Comparison of ENCODE assay signal across 19 cellular contexts in the genomic region with DNA sequence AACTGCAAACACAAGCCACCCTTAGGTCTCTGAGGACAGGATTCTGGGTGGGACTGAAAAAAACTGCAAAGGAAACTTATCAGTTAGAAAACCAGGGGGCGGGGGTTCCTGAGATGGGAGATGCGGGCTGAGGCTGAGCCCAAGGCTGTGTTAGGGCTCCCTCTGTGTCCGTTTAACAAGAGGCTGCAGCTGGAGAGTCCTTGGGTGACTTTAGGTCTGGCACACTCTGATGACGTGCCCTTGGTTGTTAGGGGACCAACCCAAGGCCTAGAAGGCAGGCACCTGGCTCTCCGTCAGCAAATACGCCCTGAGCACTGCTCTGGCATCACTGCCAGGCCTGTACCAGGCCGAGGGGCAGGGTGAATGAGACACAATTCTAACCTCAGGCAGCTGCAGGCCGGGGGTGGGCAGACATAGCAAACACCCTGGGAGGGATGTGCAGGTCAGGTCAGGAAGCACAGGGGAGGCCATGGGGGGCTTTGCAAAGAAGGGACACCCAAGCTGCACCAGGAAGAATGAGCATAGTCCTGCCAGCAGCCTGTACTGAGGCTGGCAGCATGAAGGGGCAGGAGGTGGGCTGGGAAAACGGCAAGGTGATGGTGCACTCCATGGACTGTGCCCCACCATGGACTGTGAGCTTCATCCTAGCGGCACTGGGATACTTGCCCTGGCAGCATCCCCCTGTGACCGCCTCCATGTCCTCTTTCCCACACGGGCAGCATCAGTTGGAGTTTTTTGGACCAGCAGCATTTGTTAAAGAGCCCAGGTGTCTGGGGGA.
A peak's percentile ranks its signal among the peaks of the same experiment; 100 is the strongest.
DNase-seq lines count a peak whose midpoint lies in the region; ATAC-seq, FAIRE-seq and TF ChIP-seq lines count a peak whose summit lies in the region.
"Had no signal": no experiment of that assay in that cellular context is flagged by ENCODE, and none has a peak within 500 bp of the region (broad histone marks: within the 10 kb centered on the region; RNA-seq: fewer than 3 reads in every experiment).

No MANE protein-coding gene starts in this region.

- ATAC-seq in GM12878, result peak; percentile 29
- ATAC-seq: naive thymus-derived CD8-positive, alpha-beta T cell had no signal

- intact Hi-C loops in GM12878 (cut with micrococcal nuclease; ENCODE audit: unreplicated experiment), result no loop called here
- intact Hi-C loops in activated CD4-positive, alpha-beta memory T cell treated with anti-CD3 and anti-CD28 coated beads for 36 hours (cut with micrococcal nuclease), result no loop called here

- peaks cover 11% of the 10 kb centered on the region for H3K4me1 Mint-ChIP-seq in activated CD4-positive, alpha-beta memory T cell treated with anti-CD3 and anti-CD28 coated beads for 36 hours (ENCODE audit: low read depth)

- no peak for TF ChIP-seq RAD21 in GM12878 (IDR thresholded peaks at IDR 0.05; ENCODE audit: insufficient read depth, low read depth, low read length)

- in situ Hi-C loops in GM12878 (cut with MboI), result no loop called here

- WGBS in GM12878 (ENCODE audit: insufficient coverage, insufficient replicate concordance, low lambda C conversion rate, missing lambda C conversion rate), result 36% methylated on average over 12 of the region's 12 CpGs

- DNase-seq in CMK (ENCODE audit: low read depth) (peak; percentile 35), Karpas-422 (peak; percentile 89), GM12878 (ENCODE audit: low read depth, low spot score) (no peak), islet precursor cell (peak; percentile 47), NCI-H1694 (lab: John Stamatoyannopoulos, UW) (no peak), DMS53 treated with DMSO at 0.1 percent for 48 hours (lab: John Stamatoyannopoulos, UW; ENCODE audit: unreplicated experiment) (no peak)
- DNase-seq in effector CD8-positive, alpha-beta T cell (lab: John Stamatoyannopoulos, UW), result no peak
- DNase-seq in activated CD4-positive, alpha-beta memory T cell treated with anti-CD3 and anti-CD28 coated beads for 36 hours, result no peak
- DNase-seq: activated gamma-delta T cell treated with Interleukin-2 at 50 U/mL for 16 hours; effector memory CD4-positive, alpha-beta T cell; kidney; naive thymus-derived CD8-positive, alpha-beta T cell; NCI-H1436; NK-92 treated with Interleukin-12 subunit alpha and Interleukin-12 subunit beta, amount 100 ng/mL, for 24 hours; stimulated activated CD8-positive, alpha-beta memory T cell treated with anti-CD3 and anti-CD28 coated beads, Interleukin-4, amount 100 ng/mL, for 48 hours; SW 1271 had no signal

- H3K27ac ChIP-seq in Karpas-422 (ENCODE audit: low read length), result no peak overlapping the region
- H3K27ac ChIP-seq in GM12878 (ENCODE audit: control insufficient read depth, insufficient read depth), result no peak overlapping the region
- H3K27ac ChIP-seq: skin epidermis, vagina had no signal

- H3K27ac Mint-ChIP-seq in activated CD4-positive, alpha-beta memory T cell treated with anti-CD3 and anti-CD28 coated beads for 36 hours, result no peak overlapping the region
- H3K27ac Mint-ChIP-seq: naive thymus-derived CD8-positive, alpha-beta T cell had no signal

- H3K4me3 ChIP-seq in Karpas-422 (ENCODE audit: low read length), result peak overlapping the region; percentile 45; the same call in 1 of the 2 replicates
- no peak overlapping the region for H3K4me3 ChIP-seq in GM12878
- H3K4me3 ChIP-seq: skin epidermis, vagina had no signal

- RAD21 ChIA-PET in GM12878 (lab: Charles Lee; ENCODE audit: unreplicated experiment), result no interaction called here

- peaks cover 20% of the 10 kb centered on the region for H3K4me1 ChIP-seq in Karpas-422 (ENCODE audit: low read length)
- H3K4me1 ChIP-seq in GM12878 (ENCODE audit: control insufficient read depth, insufficient read depth, low read length), result peaks cover 17% of the 10 kb centered on the region
- H3K4me1 ChIP-seq: Caco-2, vagina had no signal

- no peaks in the 10 kb centered on the region for H3K36me3 Mint-ChIP-seq in activated CD4-positive, alpha-beta memory T cell treated with anti-CD3 and anti-CD28 coated beads for 36 hours
- H3K36me3 Mint-ChIP-seq: naive thymus-derived CD8-positive, alpha-beta T cell had no signal

- no peaks in the 10 kb centered on the region for H3K27me3 ChIP-seq in Karpas-422 (ENCODE audit: low read length)
- H3K27me3 ChIP-seq in GM12878 (replicated peaks in 1 of 2; ENCODE audit: control insufficient read depth in 2 of 2, insufficient read depth in 2 of 2, low read length in 1 of 2), result no peaks in the 10 kb centered on the region
- H3K27me3 ChIP-seq: vagina had no signal

- H3K9me2 ChIP-seq in Karpas-422 (replicated peaks; ENCODE audit: insufficient read depth, low read length), result no peaks in the 10 kb centered on the region

- TF ChIP-seq EP300 in GM12878 (IDR thresholded peaks at IDR 0.05; ENCODE audit: borderline replicate concordance in 1 of 2, control insufficient read depth in 1 of 2, low read depth in 2 of 2, low read length in 2 of 2), result no peak

- H3K4me2 ChIP-seq in Karpas-422 (ENCODE audit: low read depth, low read length, poor library complexity, severe bottlenecking), result peak overlapping the region; percentile 24
- H3K4me2 ChIP-seq in GM12878 (ENCODE audit: control insufficient read depth, insufficient read depth), result no peak overlapping the region

- H3K9me3 Mint-ChIP-seq in activated CD4-positive, alpha-beta memory T cell treated with anti-CD3 and anti-CD28 coated beads for 36 hours, result no peaks in the 10 kb centered on the region
- H3K9me3 Mint-ChIP-seq: naive thymus-derived CD8-positive, alpha-beta T cell had no signal

- H3K9me3 ChIP-seq in Karpas-422 (ENCODE audit: low read length) (no peaks in the 10 kb centered on the region), GM12878 (replicated peaks; ENCODE audit: control insufficient read depth, insufficient read depth, low read length) (no peaks in the 10 kb centered on the region)
- H3K9me3 ChIP-seq: Caco-2, vagina had no signal

- no peaks in the 10 kb centered on the region for H3K79me2 ChIP-seq in Karpas-422 (ENCODE audit: low read length)
- H3K79me2 ChIP-seq in GM12878 (ENCODE audit: control insufficient read depth, insufficient read depth, low read length), result no peaks in the 10 kb centered on the region

- H2AFZ ChIP-seq in Karpas-422 (ENCODE audit: low read length) (peak overlapping the region; percentile 70; the same call in 1 of the 2 replicates), GM12878 (ENCODE audit: control insufficient read depth, low read depth, low read length) (no peak overlapping the region)

- H3K4me3 Mint-ChIP-seq in activated CD4-positive, alpha-beta memory T cell treated with anti-CD3 and anti-CD28 coated beads for 36 hours, result no peak overlapping the region
- H3K4me3 Mint-ChIP-seq: naive thymus-derived CD8-positive, alpha-beta T cell had no signal

- no peak; a peak in 1 of 6 replicates for TF ChIP-seq CTCF in GM12878 (IDR thresholded peaks at IDR 0.05 in 2 of 3, conservative IDR thresholded peaks at IDR 0.05 in 1 of 3; ENCODE audit: control insufficient read depth in 2 of 3, extremely low read depth in 1 of 3, insufficient read depth in 1 of 3, low read depth in 3 of 3, low read length in 3 of 3)

- no peak for FAIRE-seq in GM12878 (lab: Jason Lieb, UNC)
- FAIRE-seq: kidney had no signal

- H3K27me3 Mint-ChIP-seq in activated CD4-positive, alpha-beta memory T cell treated with anti-CD3 and anti-CD28 coated beads for 36 hours, result no peaks in the 10 kb centered on the region

- BruUV-seq in GM12878 (replicated peaks; lab: Mats Ljungman, UMichigan), result no TSS peak

- H3K9ac ChIP-seq in Karpas-422 (ENCODE audit: low read length), result peak overlapping the region; percentile 62
- no peak overlapping the region for H3K9ac ChIP-seq in GM12878 (ENCODE audit: control insufficient read depth, insufficient read depth, low read length)

- POLR2A ChIA-PET in GM12878 (lab: Charles Lee), result no interaction called here
- POLR2A ChIA-PET in activated CD4-positive, alpha-beta memory T cell treated with anti-CD3 and anti-CD28 coated beads for 36 hours (lab: Charles Lee), result no interaction called here

- H3K36me3 ChIP-seq in Karpas-422 (ENCODE audit: insufficient read depth, low read length), result no peaks in the 10 kb centered on the region
- no peaks in the 10 kb centered on the region for H3K36me3 ChIP-seq in GM12878 (ENCODE audit: control insufficient read depth in 2 of 2, insufficient read depth in 2 of 2, low read length in 1 of 2)
- H3K36me3 ChIP-seq: vagina had no signal

- no peak for TF ChIP-seq POLR2A in GM12878 (IDR thresholded peaks at IDR 0.05; ENCODE audit: low read depth, low read length)

- no peaks in the 10 kb centered on the region for H4K20me1 ChIP-seq in Karpas-422 (ENCODE audit: insufficient read depth, low read depth, low read length)
- H4K20me1 ChIP-seq in GM12878 (ENCODE audit: control insufficient read depth, insufficient read depth), result no peaks in the 10 kb centered on the region; the same call in 1 of the 2 replicates

- CTCF ChIA-PET in GM12878 (lab: Yijun Ruan, JAX), result no interaction called here
- CTCF ChIA-PET in activated CD4-positive, alpha-beta memory T cell treated with anti-CD3 and anti-CD28 coated beads for 36 hours (lab: Charles Lee), result no interaction called here

- SMC1A ChIA-PET in GM12878 (lab: Charles Lee; ENCODE audit: uncharacterized antibody, unreplicated experiment), result no interaction called here

TF ChIP-seq in GM12878, 131 proteins besides CTCF, POLR2A, EP300 and RAD21:
- TF ChIP-seq NFIC (IDR thresholded peaks at IDR 0.05; ENCODE audit: low read depth, low read length) (no peak), RBBP5 (conservative IDR thresholded peaks at IDR 0.05) (no peak), WRNIP1 (IDR thresholded peaks at IDR 0.05; ENCODE audit: borderline replicate concordance, low read depth, low read length) (no peak), NRF1 (conservative IDR thresholded peaks at IDR 0.05; ENCODE audit: low read depth, low read length) (no peak), PML (IDR thresholded peaks at IDR 0.05; ENCODE audit: low read length) (no peak)

Comparison
In these comparisons a context has a peak if more than half of its experiments do, and no peak if none do; other contexts are left out.
1. DNase-seq: peak in CMK (single experiment), Karpas-422 (single experiment) and islet precursor cell (single experiment); none in GM12878 (single experiment), NCI-H1694 (single experiment), DMS53 treated with DMSO at 0.1 percent for 48 hours (single experiment), effector CD8-positive, alpha-beta T cell (single experiment) and activated CD4-positive, alpha-beta memory T cell treated with anti-CD3 and anti-CD28 coated beads for 36 hours (single experiment).